Comparison of ENCODE assay signal across 1 cellular context in the genomic region with DNA sequence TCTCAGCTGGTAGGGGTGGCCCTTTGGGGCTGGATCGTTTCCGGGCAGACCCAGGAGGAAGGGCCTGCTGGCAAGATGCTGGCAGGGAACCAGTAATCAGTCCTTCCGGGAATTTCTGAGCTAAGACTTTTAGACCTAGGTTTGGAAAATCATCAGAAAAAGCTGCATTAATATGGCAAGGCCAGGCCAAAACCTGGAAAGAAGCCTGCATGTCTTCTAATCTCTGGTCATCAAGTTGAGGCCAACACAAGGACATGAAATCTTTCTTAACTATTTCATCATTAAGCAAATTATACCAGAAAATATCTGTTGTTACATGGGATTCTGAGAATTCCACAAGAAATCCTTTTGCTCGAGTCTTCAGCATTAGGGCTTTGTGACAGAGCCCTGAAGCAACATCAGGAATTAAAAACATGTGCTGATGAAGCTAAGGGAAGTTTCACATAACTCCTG.
TF ChIP-seq lines count a peak whose summit lies in the region.

No MANE protein-coding gene starts in this region.

TF ChIP-seq in SK-N-SH treated with all-trans-retinoic acid at 6 μM for 48 hours, 23 proteins besides CTCF, POLR2A, EP300 and RAD21 (continued from another document):
- TF ChIP-seq, protein P1, sequence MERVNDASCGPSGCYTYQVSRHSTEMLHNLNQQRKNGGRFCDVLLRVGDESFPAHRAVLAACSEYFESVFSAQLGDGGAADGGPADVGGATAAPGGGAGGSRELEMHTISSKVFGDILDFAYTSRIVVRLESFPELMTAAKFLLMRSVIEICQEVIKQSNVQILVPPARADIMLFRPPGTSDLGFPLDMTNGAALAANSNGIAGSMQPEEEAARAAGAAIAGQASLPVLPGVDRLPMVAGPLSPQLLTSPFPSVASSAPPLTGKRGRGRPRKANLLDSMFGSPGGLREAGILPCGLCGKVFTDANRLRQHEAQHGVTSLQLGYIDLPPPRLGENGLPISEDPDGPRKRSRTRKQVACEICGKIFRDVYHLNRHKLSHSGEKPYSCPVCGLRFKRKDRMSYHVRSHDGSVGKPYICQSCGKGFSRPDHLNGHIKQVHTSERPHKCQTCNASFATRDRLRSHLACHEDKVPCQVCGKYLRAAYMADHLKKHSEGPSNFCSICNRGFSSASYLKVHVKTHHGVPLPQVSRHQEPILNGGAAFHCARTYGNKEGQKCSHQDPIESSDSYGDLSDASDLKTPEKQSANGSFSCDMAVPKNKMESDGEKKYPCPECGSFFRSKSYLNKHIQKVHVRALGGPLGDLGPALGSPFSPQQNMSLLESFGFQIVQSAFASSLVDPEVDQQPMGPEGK (CRISPR knock-in tag; IDR thresholded peaks at IDR 0.05; ENCODE audit: borderline replicate concordance) = no peak
- TF ChIP-seq POU6F1 (CRISPR knock-in tag; IDR thresholded peaks at IDR 0.05; ENCODE audit: borderline replicate concordance, low read depth) (no peak), ESRRG (CRISPR knock-in tag; IDR thresholded peaks at IDR 0.05) (no peak)
